In the genomic region with DNA sequence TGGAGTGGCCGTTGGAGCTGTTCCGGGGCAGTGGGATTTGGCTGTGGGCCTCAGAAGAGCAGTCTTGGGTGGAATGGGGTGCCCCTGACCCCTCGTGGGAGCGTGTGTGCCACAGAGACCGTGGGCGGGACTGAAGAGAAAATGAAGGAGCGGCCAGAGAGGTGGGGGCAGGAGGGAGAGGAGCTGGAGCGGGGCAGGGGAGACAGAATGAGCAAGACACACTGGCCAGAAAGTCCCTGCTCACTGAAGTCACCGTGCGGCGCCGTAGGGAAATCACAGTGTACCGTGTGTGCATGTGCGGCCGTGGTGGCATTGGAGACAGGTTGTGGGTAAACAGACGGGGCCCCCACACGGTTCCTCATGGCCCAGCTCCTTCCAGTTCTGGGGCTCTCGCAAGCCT, we compare ENCODE assay signal across 17 cellular contexts. TPM values are rescaled to one million over a fixed set of nuclear protein-coding genes. Genes with fewer than 3 reads are reported as not detected.
"Had no signal": no experiment of that assay in that cellular context is flagged by ENCODE, and none has a peak within 500 bp of the region (broad histone marks: within the 10 kb centered on the region; RNA-seq: fewer than 3 reads in every experiment).

No MANE protein-coding gene starts in this region.

RNA-seq across cellular contexts. Expression of gene SPDYE17, which starts 40.0 kb away (rescaled TPM):
- total RNA-seq: natural killer cell, occipital lobe, osteoblast, ovary, prostate gland, pulmonary artery endothelial cell, right atrium auricular region, sciatic nerve, smooth muscle cell, spleen, suprapubic skin, testis, transverse colon, upper lobe of right lung, vagina had no signal
- polyA plus RNA-seq: neural cell, ovary, smooth muscle cell, spleen, thymus had no signal
